11 cellular contexts compared by ENCODE assay signal in genomic region chr16:2497116-2497630, GRCh38. TPM values are rescaled to one million over a fixed set of nuclear protein-coding genes. Genes with fewer than 3 reads are reported as not detected.
A peak's percentile ranks its signal among the peaks of the same experiment; 100 is the strongest.
DNase-seq lines count a peak whose midpoint lies in the region; ATAC-seq, FAIRE-seq and TF ChIP-seq lines count a peak whose summit lies in the region.
"Had no signal": no experiment of that assay in that cellular context is flagged by ENCODE, and none has a peak within 500 bp of the region (broad histone marks: within the 10 kb centered on the region; RNA-seq: fewer than 3 reads in every experiment).

No MANE protein-coding gene starts in this region.

- POLR2A ChIA-PET in HEK293 (lab: Yijun Ruan, JAX): interaction anchor here (0.6 kb wide), 1 partner anchor 21 kb away, joined by 3 read pairs; no protein-coding TSS in a partner anchor

- DNase-seq in cardiac fibroblast (ENCODE audit: low read depth in 2 of 2) (peak; percentile 54 to 55), pancreas (peak in 4 of 6 donors; percentile 37 to 75 (median 60)), putamen (ENCODE audit: low spot score) (no peak)
- DNase-seq: amniotic stem cell, NCI-H774 had no signal

- CTCF ChIA-PET in HEK293 (lab: Yijun Ruan, JAX): no interaction called here

- H3K4me3 ChIP-seq in HEK293 (ENCODE audit: low read depth, low read length) (no peak overlapping the region), cardiac fibroblast (replicated peaks in 1 of 2; ENCODE audit: low read depth in 2 of 2, low read length in 2 of 2) (no peak overlapping the region), pancreas (no peak overlapping the region)

- H3K4me1 ChIP-seq in HEK293 (ENCODE audit: control insufficient read depth, insufficient read depth, low read length): peaks cover 5% of the 10 kb centered on the region
- H3K4me1 ChIP-seq in pancreas: peaks cover 21 to 22% (median 21%) of the 10 kb centered on the region in 3 donors

- H3K27ac ChIP-seq in HEK293 (ENCODE audit: extremely low read depth, low read depth, low read length) (no peak overlapping the region), pancreas (peak overlapping the region; percentile 13 to 33 (median 18))

- WGBS in pancreas, 2 donors: 64 to 66% methylated on average over 21 of the region's 21 CpGs

- peaks cover 0 to 39% of the 10 kb centered on the region in 2 experiments; a peak in 1 of 3 replicates for H3K36me3 ChIP-seq in HEK293 (ENCODE audit: control insufficient read depth in 2 of 2, insufficient read depth in 1 of 2, low read length in 2 of 2)
- peaks cover 0 to 18% (median 0%) of the 10 kb centered on the region in 3 donors for H3K36me3 ChIP-seq in pancreas

- peak in 3 of 4 donors; percentile 14 to 28 (median 16) for ATAC-seq in pancreas
- no peak for ATAC-seq in HG02798 (IDR thresholded peaks at IDR 0.05; ENCODE audit: poor library complexity, unreplicated experiment)
- ATAC-seq in GM19452 (IDR thresholded peaks at IDR 0.05; ENCODE audit: unreplicated experiment): no peak

- intact Hi-C loops in pancreas (cut with DNase I): loop anchor here in 2 of 3 donors (5.0 to 10.0 kb wide), 3 partner anchors 62 to 192 kb away; partner anchors contain the start of gene ABCA3 (in 1 of the 2)

- TF ChIP-seq CTCF in HEK293 (tag by site-specific recombination; IDR thresholded peaks at IDR 0.05) (no peak), cardiac fibroblast (IDR thresholded peaks at IDR 0.05; ENCODE audit: low read depth, low read length) (no peak), pancreas (IDR thresholded peaks at IDR 0.05) (no peak)

- FAIRE-seq in pancreas (lab: Jason Lieb, UNC): no peak

- H3K9me3 ChIP-seq in HEK293 (ENCODE audit: control insufficient read depth, insufficient read depth, low read depth, low read length) (no peaks in the 10 kb centered on the region), pancreas (no peaks in the 10 kb centered on the region)

- H3K27me3 ChIP-seq in pancreas: no peaks in the 10 kb centered on the region

TF ChIP-seq in HEK293, 187 proteins besides CTCF, POLR2A, EP300 and RAD21:
- no peak for TF ChIP-seq BCL11B (tag by site-specific recombination; IDR thresholded peaks at IDR 0.05; ENCODE audit: low read depth)
- peak; percentile 57 for TF ChIP-seq GLIS1 (tag by site-specific recombination; IDR thresholded peaks at IDR 0.05)
- peak; percentile 74 for TF ChIP-seq KLF1 (tag by site-specific recombination; IDR thresholded peaks at IDR 0.05)

RNA-seq across cellular contexts. Expression of gene ATP6V0C, which starts 16.6 kb away (rescaled TPM):
- 10 to 100 TPM; 39.9 to 92.3 (median 66.8) TPM for total RNA-seq in pancreas
- polyA plus RNA-seq in pancreas: 100 to 1,000 TPM in 1 of 2 donors, 10 to 100 TPM in 1; 59.8 to 124 TPM

RNA-seq across cellular contexts. Expression of gene TBC1D24, which starts 22.2 kb away (rescaled TPM):
- total RNA-seq in pancreas: 10 to 100 TPM; 16.8 to 23.7 (median 19.7) TPM
- polyA plus RNA-seq in pancreas: 10 to 100 TPM; 10.8 to 16.0 TPM

RNA-seq across cellular contexts. Expression of gene AMDHD2, which starts 23.0 kb away (rescaled TPM):
- 10 to 100 TPM in 4 of 6 donors, 1 to 10 TPM in 2; 8.0 to 18.7 (median 10.9) TPM for total RNA-seq in pancreas
- 10 to 100 TPM; 27.7 to 36.3 TPM for polyA plus RNA-seq in pancreas

RNA-seq across cellular contexts. Expression of gene NTN3, which starts 26.1 kb away (rescaled TPM):
- under 1 TPM in 3 of 6 donors, not detected in 3; 0.09 to 0.22 (median 0.20) TPM for total RNA-seq in pancreas
- under 1 TPM; 0.07 to 0.08 TPM for polyA plus RNA-seq in pancreas
- total RNA-seq: activated CD8-positive, alpha-beta memory T cell treated with anti-CD3 and anti-CD28 coated beads for 36 hours; pulmonary artery endothelial cell had no signal

RNA-seq across cellular contexts. Expression of gene CEMP1, which starts 34.0 kb away (rescaled TPM):
- under 1 TPM; 0.12 to 0.92 (median 0.62) TPM for total RNA-seq in pancreas
- polyA plus RNA-seq in pancreas: 1 to 10 TPM; 1.1 to 1.2 TPM
- total RNA-seq: activated CD8-positive, alpha-beta memory T cell treated with anti-CD3 and anti-CD28 coated beads for 36 hours; kidney epithelial cell; pulmonary artery endothelial cell had no signal

Comparison
In these comparisons a context has a peak if more than half of its experiments do, and no peak if none do; other contexts are left out.
1. ATAC-seq: peak in pancreas (3 of 4); none in HG02798 (single experiment) and GM19452 (single experiment).